In the genomic region with DNA sequence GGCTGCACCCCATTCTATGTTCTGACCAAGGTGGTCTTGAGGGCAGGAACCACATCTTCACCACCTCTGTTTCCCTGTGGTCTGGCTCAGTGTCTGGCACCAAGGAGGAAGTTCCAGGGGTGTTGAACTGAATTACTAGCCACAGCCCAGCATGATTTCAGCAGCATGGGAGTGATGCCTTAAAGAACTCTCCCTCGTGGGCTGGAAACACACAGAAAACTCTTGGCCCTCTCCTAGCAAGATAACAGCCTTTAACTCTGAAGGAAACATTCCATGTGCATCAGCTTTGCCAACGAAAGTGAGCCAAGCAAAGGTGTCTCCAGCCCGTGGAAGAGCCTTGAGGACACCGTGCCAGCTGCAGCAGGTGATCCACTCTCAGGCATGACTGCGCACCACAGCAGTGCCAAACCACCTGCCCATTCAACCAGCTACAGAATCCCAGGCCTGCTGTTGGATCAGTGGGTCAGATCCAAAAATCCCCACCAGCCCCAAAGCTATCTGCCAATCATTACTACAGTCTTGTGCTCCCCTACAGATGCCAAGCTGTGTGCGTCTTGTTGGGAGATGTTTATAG, we compare ENCODE assay signal across 24 cellular contexts.
"Had no signal": no experiment of that assay in that cellular context is flagged by ENCODE, and none has a peak within 500 bp of the region (broad histone marks: within the 10 kb centered on the region; RNA-seq: fewer than 3 reads in every experiment).

No MANE protein-coding gene starts in this region.

- H3K9me3 Mint-ChIP-seq: activated CD4-positive, alpha-beta T cell treated with anti-CD3 and anti-CD28 coated beads, Interleukin-2, amount 10 ng/mL, durations not matched to agents 7 days and 5 days; activated naive CD4-positive, alpha-beta T cell treated with anti-CD3 and anti-CD28 coated beads, Interleukin-2, amount 10 ng/mL, durations not matched to agents 7 days and 5 days; activated naive CD8-positive, alpha-beta T cell treated with anti-CD3 and anti-CD28 coated beads, Interleukin-2, amount 50 U/mL, for 24 hours; activated T-cell treated with anti-CD3 and anti-CD28 coated beads, Interleukin-2, amount 50 U/mL, for 4 hours; immature natural killer cell; natural killer cell treated with Interleukin-12 subunit alpha and Interleukin-12 subunit beta and Interleukin-15 and Interleukin-18, amount 100 ng/mL, for 72 hours had no signal

- H3K4me3 Mint-ChIP-seq: activated CD4-positive, alpha-beta T cell treated with anti-CD3 and anti-CD28 coated beads, Interleukin-2, amount 10 ng/mL, durations not matched to agents 7 days and 5 days; activated CD8-positive, alpha-beta T cell treated with anti-CD3 and anti-CD28 coated beads, Interleukin-2, amount 10 ng/mL, durations not matched to agents 7 days and 5 days; activated naive CD4-positive, alpha-beta T cell treated with anti-CD3 and anti-CD28 coated beads, Interleukin-2, amount 10 ng/mL, durations not matched to agents 7 days and 5 days; activated naive CD8-positive, alpha-beta T cell treated with anti-CD3 and anti-CD28 coated beads, Interleukin-2, amount 50 U/mL, for 24 hours; activated T-cell treated with anti-CD3 and anti-CD28 coated beads, Interleukin-2, amount 50 U/mL, for 4 hours; immature natural killer cell; natural killer cell treated with Interleukin-12 subunit alpha and Interleukin-12 subunit beta and Interleukin-15 and Interleukin-18, amount 100 ng/mL, for 72 hours had no signal

- H3K36me3 ChIP-seq: brain microvascular endothelial cell, gastroesophageal sphincter, heart right ventricle, lower lobe of right lung, right atrium auricular region, tibial artery had no signal

- H3K27ac Mint-ChIP-seq: activated CD4-positive, alpha-beta T cell treated with anti-CD3 and anti-CD28 coated beads, Interleukin-2, amount 10 ng/mL, durations not matched to agents 7 days and 5 days; activated CD8-positive, alpha-beta T cell treated with anti-CD3 and anti-CD28 coated beads, Interleukin-2, amount 10 ng/mL, durations not matched to agents 7 days and 5 days; activated naive CD4-positive, alpha-beta T cell treated with anti-CD3 and anti-CD28 coated beads, Interleukin-2, amount 10 ng/mL, durations not matched to agents 7 days and 5 days; activated naive CD8-positive, alpha-beta T cell treated with anti-CD3 and anti-CD28 coated beads, Interleukin-2, amount 50 U/mL, for 24 hours; immature natural killer cell; natural killer cell treated with Interleukin-12 subunit alpha and Interleukin-12 subunit beta and Interleukin-15 and Interleukin-18, amount 100 ng/mL, for 72 hours; progenitor cell of endocrine pancreas had no signal

- H3K4me1 ChIP-seq: gastroesophageal sphincter, lower lobe of right lung had no signal

- H3K4me3 ChIP-seq: coronary artery, gastroesophageal sphincter, heart right ventricle, lower lobe of right lung, right atrium auricular region, tibial artery had no signal

- H3K27me3 ChIP-seq: brain microvascular endothelial cell, gastroesophageal sphincter, heart right ventricle, right atrium auricular region, tibial artery had no signal

- H3K9me3 ChIP-seq: gastroesophageal sphincter, heart right ventricle, lower lobe of right lung, right atrium auricular region, tibial artery had no signal

- H3K27me3 Mint-ChIP-seq: activated CD4-positive, alpha-beta T cell treated with anti-CD3 and anti-CD28 coated beads, Interleukin-2, amount 10 ng/mL, durations not matched to agents 7 days and 5 days; activated naive CD4-positive, alpha-beta T cell treated with anti-CD3 and anti-CD28 coated beads, Interleukin-2, amount 10 ng/mL, durations not matched to agents 7 days and 5 days had no signal

- H3K27ac ChIP-seq: brain microvascular endothelial cell, gastroesophageal sphincter, heart right ventricle, lower lobe of right lung, right atrium auricular region, tibial artery had no signal

- DNase-seq: activated CD4-positive, alpha-beta T cell treated with anti-CD3 and anti-CD28 coated beads, Interleukin-2, amount 10 ng/mL, durations not matched to agents 7 days and 5 days; activated CD8-positive, alpha-beta T cell treated with anti-CD3 and anti-CD28 coated beads, Interleukin-2, amount 10 ng/mL, durations not matched to agents 7 days and 5 days; activated naive CD4-positive, alpha-beta T cell treated with anti-CD3 and anti-CD28 coated beads, Interleukin-2, amount 10 ng/mL, durations not matched to agents 7 days and 5 days; activated naive CD8-positive, alpha-beta T cell treated with anti-CD3 and anti-CD28 coated beads, Interleukin-2, amount 50 U/mL, for 24 hours; activated T-cell treated with anti-CD3 and anti-CD28 coated beads, Interleukin-2, amount 50 U/mL, for 4 hours; anterior cingulate cortex; brain microvascular endothelial cell; central memory CD4-positive, alpha-beta T cell; erythroblast; heart right ventricle; immature natural killer cell; lower lobe of right lung; stimulated activated CD4-positive, alpha-beta T cell treated with anti-CD3 and anti-CD28 coated beads, Interleukin-12 subunit alpha, Interleukin-12 subunit beta, amount 100 ng/mL, for 4 hours; stimulated activated CD4-positive, alpha-beta T cell treated with anti-CD3 and anti-CD28 coated beads, Interleukin-1b, Interleukin-23, amount 100 ng/mL, for 48 hours; stimulated activated CD8-positive, alpha-beta memory T cell treated with anti-CD3 and anti-CD28 coated beads, Interleukin-4, amount 100 ng/mL, for 48 hours; stimulated activated naive CD4-positive, alpha-beta T cell; T-helper 1 cell; T-helper 9 cell; tibial artery had no signal

- ATAC-seq: activated CD8-positive, alpha-beta T cell treated with anti-CD3 and anti-CD28 coated beads, Interleukin-2, amount 10 ng/mL, durations not matched to agents 7 days and 5 days; activated naive CD8-positive, alpha-beta T cell treated with anti-CD3 and anti-CD28 coated beads, Interleukin-2, amount 50 U/mL, for 24 hours; activated T-cell treated with anti-CD3 and anti-CD28 coated beads, Interleukin-2, amount 50 U/mL, for 4 hours; gastroesophageal sphincter; lower lobe of right lung; natural killer cell treated with Interleukin-12 subunit alpha and Interleukin-12 subunit beta and Interleukin-15 and Interleukin-18, amount 100 ng/mL, for 72 hours had no signal

- H3K4me1 Mint-ChIP-seq: activated CD4-positive, alpha-beta T cell treated with anti-CD3 and anti-CD28 coated beads, Interleukin-2, amount 10 ng/mL, durations not matched to agents 7 days and 5 days; activated naive CD4-positive, alpha-beta T cell treated with anti-CD3 and anti-CD28 coated beads, Interleukin-2, amount 10 ng/mL, durations not matched to agents 7 days and 5 days; activated naive CD8-positive, alpha-beta T cell treated with anti-CD3 and anti-CD28 coated beads, Interleukin-2, amount 50 U/mL, for 24 hours; immature natural killer cell had no signal
